ENCODE assay signal across 10 cellular contexts in genomic region chr7:121081327-121081936, GRCh38.
DNase-seq lines count a peak whose midpoint lies in the region; ATAC-seq and TF ChIP-seq lines count a peak whose summit lies in the region.
"Had no signal": no experiment of that assay in that cellular context is flagged by ENCODE, and none has a peak within 500 bp of the region (broad histone marks: within the 10 kb centered on the region; RNA-seq: fewer than 3 reads in every experiment).

No MANE protein-coding gene starts in this region.

- intact Hi-C loops in PC-9 (cut with micrococcal nuclease; ENCODE audit: unreplicated experiment) = loop anchor here (1.0 to 5.0 kb wide), 3 partner anchors 94 to 289 kb away; partner anchors contain the start of gene TSPAN12

- POLR2A ChIA-PET in PC-9 (lab: Charles Lee; ENCODE audit: unreplicated experiment) = no interaction called here

- CTCF ChIA-PET in PC-9 (lab: Charles Lee) = interaction anchor here (0.9 to 2.9 kb wide), 2 partner anchors 15 to 94 kb away, joined by 3 to 25 read pairs; partner anchors contain the start of gene CPED1

- H3K27me3 ChIP-seq in PC-9 (ENCODE audit: insufficient read depth, low read depth) (no peaks in the 10 kb centered on the region), endodermal cell (ENCODE audit: control insufficient read depth, insufficient read depth, low read length, poor library complexity, severe bottlenecking) (peaks cover 56% of the 10 kb centered on the region)
- H3K27me3 ChIP-seq: BLaER1 had no signal

- H3K9me3 ChIP-seq in PC-9 (ENCODE audit: insufficient read depth, low read depth) = no peaks in the 10 kb centered on the region
- H3K9me3 ChIP-seq in endodermal cell (ENCODE audit: control insufficient read depth, low read length) = no peaks in the 10 kb centered on the region
- H3K9me3 ChIP-seq: BLaER1 had no signal

- H3K36me3 Mint-ChIP-seq in endodermal cell (ENCODE audit: low read depth) = no peaks in the 10 kb centered on the region

- no peaks in the 10 kb centered on the region for H3K36me3 ChIP-seq in PC-9 (ENCODE audit: low read depth)
- H3K36me3 ChIP-seq in endodermal cell (ENCODE audit: control insufficient read depth, insufficient read depth, low read length) = no peaks in the 10 kb centered on the region
- H3K36me3 ChIP-seq: BLaER1 had no signal

- no peak overlapping the region for H3K4me2 ChIP-seq in PC-9
- H3K4me2 ChIP-seq: BLaER1 had no signal

- H3K27ac Mint-ChIP-seq in endodermal cell = no peak overlapping the region
- H3K27ac Mint-ChIP-seq: dendritic cell treated with granulocyte-macrophage colony-stimulating factor and Interleukin-4, amounts not matched to agents 40 ng/mL and 50 ng/mL, for 4 days had no signal

- H3K4me1 Mint-ChIP-seq in endodermal cell = peaks cover 3% of the 10 kb centered on the region

- TF ChIP-seq CTCF in PC-9 (conservative IDR thresholded peaks at IDR 0.05) = peak; percentile 76
- peak; percentile 78 for TF ChIP-seq CTCF in endodermal cell (conservative IDR thresholded peaks at IDR 0.05)

- H3F3A ChIP-seq in PC-9 (ENCODE audit: insufficient read depth, low read depth) = peaks cover 23% of the 10 kb centered on the region

- no peak overlapping the region for H3K4me3 Mint-ChIP-seq in endodermal cell
- H3K4me3 Mint-ChIP-seq: dendritic cell treated with granulocyte-macrophage colony-stimulating factor and Interleukin-4, amounts not matched to agents 40 ng/mL and 50 ng/mL, for 4 days had no signal

- H4K20me1 ChIP-seq in PC-9 (ENCODE audit: insufficient read depth) = no peaks in the 10 kb centered on the region
- H4K20me1 ChIP-seq: BLaER1 had no signal

- no TSS peak for BruUV-seq in PC-9 (replicated peaks; lab: Mats Ljungman, UMichigan)

- H3K79me2 ChIP-seq in PC-9 (ENCODE audit: low read depth) = no peaks in the 10 kb centered on the region

- DNase-seq in NCI-H510A treated with DMSO at 0.1 percent for 48 hours (lab: John Stamatoyannopoulos, UW) = peak; percentile 55
- DNase-seq in NCI-H510A (lab: John Stamatoyannopoulos, UW) = no peak
- peak; percentile 51 to 73 for DNase-seq in Kasumi-1 (lab: John Stamatoyannopoulos, UW)
- DNase-seq in PC-9 = peak in 1 of 2 experiments; percentile 65
- no peak for DNase-seq in endodermal cell
- peak; percentile 92 for DNase-seq in myocyte (ENCODE audit: low read depth)
- no peak for DNase-seq in activated CD4-positive, alpha-beta T cell treated with anti-CD3 and anti-CD28 coated beads, Interleukin-2, amount 50 U/mL, for 1 hour

- H3K9me2 ChIP-seq in PC-9 (ENCODE audit: insufficient read depth) = no peaks in the 10 kb centered on the region

- ATAC-seq in GM21786 (IDR thresholded peaks at IDR 0.05; ENCODE audit: unreplicated experiment) = peak; percentile 77

- no peak overlapping the region for H3K9ac ChIP-seq in endodermal cell (ENCODE audit: extremely low read depth, low read length, poor library complexity, severe bottlenecking)
- H3K9ac ChIP-seq: BLaER1 had no signal

- H3K27me3 Mint-ChIP-seq in endodermal cell (ENCODE audit: insufficient read depth) = no peaks in the 10 kb centered on the region
- H3K27me3 Mint-ChIP-seq: dendritic cell treated with granulocyte-macrophage colony-stimulating factor and Interleukin-4, amounts not matched to agents 40 ng/mL and 50 ng/mL, for 4 days had no signal

- H3K4me3 ChIP-seq in PC-9 (no peak overlapping the region), endodermal cell (ENCODE audit: low read length) (no peak overlapping the region)
- H3K4me3 ChIP-seq: BLaER1 had no signal

- WGBS in endodermal cell (ENCODE audit: insufficient coverage in 1 of 2, insufficient read length in 1 of 2), 2 experiments = 66% methylated on average over 3 of the region's 3 CpGs; no CpG with 5 or more reads in 1 of the 2 experiments

- H3K9me3 Mint-ChIP-seq in endodermal cell = no peaks in the 10 kb centered on the region
- H3K9me3 Mint-ChIP-seq: dendritic cell treated with granulocyte-macrophage colony-stimulating factor and Interleukin-4, amounts not matched to agents 40 ng/mL and 50 ng/mL, for 4 days had no signal

- no peak overlapping the region for H3K27ac ChIP-seq in PC-9
- no peak overlapping the region for H3K27ac ChIP-seq in endodermal cell (ENCODE audit: low read depth, low read length)
- H3K27ac ChIP-seq: BLaER1 had no signal

- peaks cover 42% of the 10 kb centered on the region for H3K4me1 ChIP-seq in PC-9 (replicated peaks; ENCODE audit: insufficient read depth)
- no peaks in the 10 kb centered on the region for H3K4me1 ChIP-seq in endodermal cell (ENCODE audit: control insufficient read depth, insufficient read depth, low read length)

- no peak overlapping the region for H2AFZ ChIP-seq in PC-9

Comparison
In these comparisons a context has a peak if more than half of its experiments do, and no peak if none do; other contexts are left out.
1. DNase-seq: peak in NCI-H510A treated with DMSO at 0.1 percent for 48 hours (single experiment), Kasumi-1 (2 of 2) and myocyte (single experiment); none in NCI-H510A (single experiment), endodermal cell (single experiment) and activated CD4-positive, alpha-beta T cell treated with anti-CD3 and anti-CD28 coated beads, Interleukin-2, amount 50 U/mL, for 1 hour (single experiment).